Comparison of ENCODE assay signal across 21 cellular contexts in genomic region chr10:52897162-52897561, GRCh38.
DNase-seq lines count a peak whose midpoint lies in the region; ATAC-seq, FAIRE-seq and TF ChIP-seq lines count a peak whose summit lies in the region.
"Had no signal": no experiment of that assay in that cellular context is flagged by ENCODE, and none has a peak within 500 bp of the region (broad histone marks: within the 10 kb centered on the region; RNA-seq: fewer than 3 reads in every experiment).

No MANE protein-coding gene starts in this region.

- H3K4me1 ChIP-seq in breast epithelium, result peaks cover 0 to 4% of the 10 kb centered on the region in 2 donors
- peaks cover 3% of the 10 kb centered on the region for H3K4me1 ChIP-seq in foreskin keratinocyte
- H3K4me1 ChIP-seq: A549, BLaER1 had no signal

- H3K27me3 ChIP-seq in breast epithelium, result no peaks in the 10 kb centered on the region
- no peaks in the 10 kb centered on the region for H3K27me3 ChIP-seq in bronchial epithelial cell (ENCODE audit: control insufficient read depth, insufficient read depth, low read length)
- H3K27me3 ChIP-seq in foreskin keratinocyte, result no peaks in the 10 kb centered on the region
- H3K27me3 ChIP-seq: BLaER1 had no signal

- POLR2A ChIA-PET in MCF 10A (lab: Yijun Ruan, JAX), result interaction anchor here (0.6 to 1.1 kb wide), 4 partner anchors 11 to 429 kb away, joined by 3 read pairs; no protein-coding TSS in a partner anchor

- H3K27me3 Mint-ChIP-seq in MCF 10A (ENCODE audit: insufficient read depth, unreplicated experiment) (no peaks in the 10 kb centered on the region), immature natural killer cell (ENCODE audit: low read depth in 3 of 3) (peaks cover 0 to 3% (median 2%) of the 10 kb centered on the region in 3 donors)
- H3K27me3 Mint-ChIP-seq: CD4-positive, alpha-beta memory T cell had no signal

- H3K36me3 ChIP-seq in breast epithelium, result no peaks in the 10 kb centered on the region
- no peaks in the 10 kb centered on the region for H3K36me3 ChIP-seq in bronchial epithelial cell (ENCODE audit: control insufficient read depth, insufficient read depth, low read length)
- H3K36me3 ChIP-seq: BLaER1 had no signal

- FAIRE-seq in bronchial epithelial cell (lab: Jason Lieb, UNC), result no peak
- FAIRE-seq: A549 had no signal

- CTCF ChIA-PET in MCF 10A (lab: Yijun Ruan, JAX), result interaction anchor here (3.5 kb wide), 1 partner anchor 13 kb away, joined by 26 read pairs; no protein-coding TSS in a partner anchor

- H3K4me3 Mint-ChIP-seq in MCF 10A (ENCODE audit: unreplicated experiment), result no peak overlapping the region
- H3K4me3 Mint-ChIP-seq in immature natural killer cell, result no peak overlapping the region
- H3K4me3 Mint-ChIP-seq: CD14-positive monocyte; CD4-positive, alpha-beta memory T cell; HFFc6 had no signal

- H3K36me3 Mint-ChIP-seq in MCF 10A (ENCODE audit: insufficient read depth, unreplicated experiment) (no peaks in the 10 kb centered on the region), immature natural killer cell (no peaks in the 10 kb centered on the region)
- H3K36me3 Mint-ChIP-seq: CD14-positive monocyte; CD4-positive, alpha-beta memory T cell had no signal

- H3K4me1 Mint-ChIP-seq in MCF 10A (ENCODE audit: insufficient read depth, unreplicated experiment), result peaks cover 17% of the 10 kb centered on the region
- no peaks in the 10 kb centered on the region for H3K4me1 Mint-ChIP-seq in immature natural killer cell
- H3K4me1 Mint-ChIP-seq: CD14-positive monocyte; CD4-positive, alpha-beta memory T cell had no signal

- no peak for TF ChIP-seq POLR2A in breast epithelium (IDR thresholded peaks at IDR 0.05)

- H3K9me3 Mint-ChIP-seq in MCF 10A (ENCODE audit: unreplicated experiment), result no peaks in the 10 kb centered on the region
- peaks cover 0 to 46% (median 6%) of the 10 kb centered on the region in 6 donors for H3K9me3 Mint-ChIP-seq in immature natural killer cell
- H3K9me3 Mint-ChIP-seq: CD14-positive monocyte, HFFc6 had no signal

- no peaks in the 10 kb centered on the region for H3K9me3 ChIP-seq in breast epithelium
- H3K9me3 ChIP-seq: A549, BLaER1 had no signal

- no peak for TF ChIP-seq CTCF in MCF 10A (IDR thresholded peaks at IDR 0.05; ENCODE audit: unreplicated experiment)
- no peak for TF ChIP-seq CTCF in breast epithelium (IDR thresholded peaks at IDR 0.05)
- TF ChIP-seq CTCF in bronchial epithelial cell (IDR thresholded peaks at IDR 0.05; ENCODE audit: insufficient read depth, low read length, severe bottlenecking), result no peak
- no peak for TF ChIP-seq CTCF in foreskin keratinocyte (conservative IDR thresholded peaks at IDR 0.05)

- no TSS peak for BruUV-seq in MCF 10A (replicated peaks; lab: Mats Ljungman, UMichigan)

- no peak overlapping the region for H3K27ac Mint-ChIP-seq in MCF 10A (ENCODE audit: low read depth, unreplicated experiment)
- H3K27ac Mint-ChIP-seq in immature natural killer cell, result no peak overlapping the region
- H3K27ac Mint-ChIP-seq: CD4-positive, alpha-beta memory T cell; HFFc6 had no signal

- intact Hi-C loops in MCF 10A (cut with micrococcal nuclease) (no loop called here), breast epithelium (cut with DNase I; ENCODE audit: low total_unique reads) (no loop called here)

- H3K27ac ChIP-seq in breast epithelium, result no peak overlapping the region
- H3K27ac ChIP-seq in foreskin keratinocyte, result no peak overlapping the region
- H3K27ac ChIP-seq: 22Rv1, A549, BLaER1 had no signal

- H3K4me3 ChIP-seq in breast epithelium (no peak overlapping the region), bronchial epithelial cell (ENCODE audit: low read depth, low read length) (no peak overlapping the region)
- H3K4me3 ChIP-seq: A549, BLaER1 had no signal

- ATAC-seq in foreskin keratinocyte (peak; percentile 70), GM19467 (IDR thresholded peaks at IDR 0.05; ENCODE audit: unreplicated experiment) (no peak), HG03139 (IDR thresholded peaks at IDR 0.05; ENCODE audit: unreplicated experiment) (no peak)
- ATAC-seq: A549, HCT116 had no signal

- DNase-seq in MCF 10A (ENCODE audit: unreplicated experiment) (peak; percentile 13), breast epithelium (ENCODE audit: low spot score in 2 of 2) (no peak), bronchial epithelial cell (ENCODE audit: low read depth) (peak; percentile 87), foreskin keratinocyte (peak; percentile 52 to 82), renal cortical epithelial cell (ENCODE audit: low read depth) (peak; percentile 40), immature natural killer cell (no peak)
- DNase-seq: CD4-positive, alpha-beta memory T cell; DMS153; DMS79 treated with DMSO at 0.1 percent for 48 hours; GF-D8; GOT3; H7; HFFc6; IMR-90 had no signal

Comparison
In these comparisons a context has a peak if more than half of its experiments do, and no peak if none do; other contexts are left out.
1. DNase-seq: peak in MCF 10A (single experiment), bronchial epithelial cell (single experiment), foreskin keratinocyte (2 of 2) and renal cortical epithelial cell (single experiment); none in breast epithelium (0 of 2) and immature natural killer cell (0 of 3).